1 cellular context compared by ENCODE assay signal in the genomic region with DNA sequence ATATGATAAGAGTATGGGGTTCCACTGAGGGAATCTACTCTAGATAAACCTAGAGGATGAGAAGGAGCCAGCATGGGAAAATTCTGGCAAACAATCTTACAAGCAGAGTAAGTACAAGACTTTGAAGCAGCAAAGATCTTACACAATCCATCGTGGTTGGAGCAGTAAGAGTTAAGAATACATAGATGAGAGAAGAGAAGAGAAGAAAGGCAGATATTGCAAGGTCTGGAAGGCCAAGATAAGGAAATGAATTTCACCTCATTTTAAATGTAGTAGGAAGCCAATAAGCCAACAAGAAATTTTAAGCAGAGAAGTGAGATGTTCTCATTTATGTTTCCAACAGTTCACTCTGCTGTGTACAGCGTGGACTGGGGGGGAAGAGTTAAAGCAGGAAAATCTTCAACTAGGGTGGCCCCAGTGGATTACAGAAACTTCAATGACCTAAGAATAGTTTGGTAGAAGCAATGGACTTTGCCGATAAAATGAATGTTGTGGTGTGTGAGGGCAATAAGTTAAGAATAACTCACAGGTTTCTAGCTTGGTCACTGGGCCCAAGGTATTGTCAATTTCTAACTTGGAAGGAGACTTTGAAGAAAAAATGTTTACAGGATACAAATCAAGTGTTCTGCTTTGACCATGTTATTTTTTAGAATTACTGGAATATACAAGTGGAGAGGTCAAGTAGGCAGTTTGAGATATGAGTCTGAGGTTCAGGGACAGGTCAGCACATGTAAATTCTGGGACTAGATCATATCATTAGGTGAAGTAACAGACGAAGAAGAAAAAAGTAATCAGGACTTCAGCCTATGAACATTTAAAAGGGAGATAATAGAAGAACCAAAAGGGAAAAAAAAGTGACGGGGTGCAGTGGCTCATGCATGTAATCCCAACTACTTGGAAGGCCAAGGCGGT.
TF ChIP-seq lines count a peak whose summit lies in the region.

No MANE protein-coding gene starts in this region.

TF ChIP-seq in K562, 482 proteins besides CTCF, POLR2A, EP300 and RAD21 (continued from another document and continues in another):
- TF ChIP-seq, protein P1, sequence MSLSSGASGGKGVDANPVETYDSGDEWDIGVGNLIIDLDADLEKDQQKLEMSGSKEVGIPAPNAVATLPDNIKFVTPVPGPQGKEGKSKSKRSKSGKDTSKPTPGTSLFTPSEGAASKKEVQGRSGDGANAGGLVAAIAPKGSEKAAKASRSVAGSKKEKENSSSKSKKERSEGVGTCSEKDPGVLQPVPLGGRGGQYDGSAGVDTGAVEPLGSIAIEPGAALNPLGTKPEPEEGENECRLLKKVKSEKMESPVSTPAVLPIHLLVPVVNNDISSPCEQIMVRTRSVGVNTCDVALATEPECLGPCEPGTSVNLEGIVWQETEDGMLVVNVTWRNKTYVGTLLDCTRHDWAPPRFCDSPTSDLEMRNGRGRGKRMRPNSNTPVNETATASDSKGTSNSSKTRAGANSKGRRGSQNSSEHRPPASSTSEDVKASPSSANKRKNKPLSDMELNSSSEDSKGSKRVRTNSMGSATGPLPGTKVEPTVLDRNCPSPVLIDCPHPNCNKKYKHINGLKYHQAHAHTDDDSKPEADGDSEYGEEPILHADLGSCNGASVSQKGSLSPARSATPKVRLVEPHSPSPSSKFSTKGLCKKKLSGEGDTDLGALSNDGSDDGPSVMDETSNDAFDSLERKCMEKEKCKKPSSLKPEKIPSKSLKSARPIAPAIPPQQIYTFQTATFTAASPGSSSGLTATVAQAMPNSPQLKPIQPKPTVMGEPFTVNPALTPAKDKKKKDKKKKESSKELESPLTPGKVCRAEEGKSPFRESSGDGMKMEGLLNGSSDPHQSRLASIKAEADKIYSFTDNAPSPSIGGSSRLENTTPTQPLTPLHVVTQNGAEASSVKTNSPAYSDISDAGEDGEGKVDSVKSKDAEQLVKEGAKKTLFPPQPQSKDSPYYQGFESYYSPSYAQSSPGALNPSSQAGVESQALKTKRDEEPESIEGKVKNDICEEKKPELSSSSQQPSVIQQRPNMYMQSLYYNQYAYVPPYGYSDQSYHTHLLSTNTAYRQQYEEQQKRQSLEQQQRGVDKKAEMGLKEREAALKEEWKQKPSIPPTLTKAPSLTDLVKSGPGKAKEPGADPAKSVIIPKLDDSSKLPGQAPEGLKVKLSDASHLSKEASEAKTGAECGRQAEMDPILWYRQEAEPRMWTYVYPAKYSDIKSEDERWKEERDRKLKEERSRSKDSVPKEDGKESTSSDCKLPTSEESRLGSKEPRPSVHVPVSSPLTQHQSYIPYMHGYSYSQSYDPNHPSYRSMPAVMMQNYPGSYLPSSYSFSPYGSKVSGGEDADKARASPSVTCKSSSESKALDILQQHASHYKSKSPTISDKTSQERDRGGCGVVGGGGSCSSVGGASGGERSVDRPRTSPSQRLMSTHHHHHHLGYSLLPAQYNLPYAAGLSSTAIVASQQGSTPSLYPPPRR (CRISPR knock-in tag; IDR thresholded peaks at IDR 0.05; ENCODE audit: borderline replicate concordance): no peak
- TF ChIP-seq ZZZ3 (IDR thresholded peaks at IDR 0.05) (no peak), JUN (IDR thresholded peaks at IDR 0.05; ENCODE audit: borderline replicate concordance, low read depth, low read length) (0 out of 2 replicates have a peak, but pooled peaks have one; percentile 28), JUN (CRISPR knock-in tag; IDR thresholded peaks at IDR 0.05; ENCODE audit: borderline replicate concordance) (no peak), ZSCAN29 (IDR thresholded peaks at IDR 0.05) (no peak), SP2 (IDR thresholded peaks at IDR 0.05; ENCODE audit: extremely low read depth, low read depth, low read length, poor library complexity, severe bottlenecking) (no peak), CBFA2T2 (conservative IDR thresholded peaks at IDR 0.05) (peak; percentile 86), ZNF644 (tag; IDR thresholded peaks at IDR 0.05; ENCODE audit: low read depth) (0 out of 2 replicates have a peak, but pooled peaks have one; percentile 19), MCM2 (IDR thresholded peaks at IDR 0.05; ENCODE audit: low read depth) (no peak; the same call in 1 of the 2 replicates), HMGN3 (IDR thresholded peaks at IDR 0.05; ENCODE audit: borderline replicate concordance, extremely low read depth, insufficient read length, low read depth, low read length) (no peak), ATF7 (IDR thresholded peaks at IDR 0.05) (peak; percentile 50), RCOR1 (IDR thresholded peaks at IDR 0.05; ENCODE audit: borderline replicate concordance in 1 of 2, low read depth in 2 of 2, low read length in 2 of 2) (peak in 1 of 2 experiments; percentile 79; a peak in 1 of 4 replicates), SMC3 (conservative IDR thresholded peaks at IDR 0.05; ENCODE audit: insufficient read depth, low read depth, low read length) (no peak), TEAD1 (CRISPR knock-in tag; IDR thresholded peaks at IDR 0.05) (no peak), TAL1 (IDR thresholded peaks at IDR 0.05) (peak; percentile 92), RB1 (IDR thresholded peaks at IDR 0.05; ENCODE audit: low read depth) (no peak), SRSF3 (IDR thresholded peaks at IDR 0.05; ENCODE audit: insufficient read depth, low read length) (no peak), BMI1 (IDR thresholded peaks at IDR 0.05; ENCODE audit: low read length) (no peak), BHLHE40 (IDR thresholded peaks at IDR 0.05; ENCODE audit: low read length) (peak; percentile 30; the same call in 1 of the 2 replicates), CCAR2 (IDR thresholded peaks at IDR 0.05; ENCODE audit: low read depth, low read length) (no peak), XRCC4 (IDR thresholded peaks at IDR 0.05; ENCODE audit: extremely low read depth, insufficient read depth, insufficient read length) (no peak), CREBBP (IDR thresholded peaks at IDR 0.05; ENCODE audit: low read depth, low read length) (no peak), RBM14 (IDR thresholded peaks at IDR 0.05; ENCODE audit: borderline replicate concordance, insufficient read depth, low read depth, low read length) (no peak), DIDO1 (tag; IDR thresholded peaks at IDR 0.05; ENCODE audit: low read depth) (no peak), ZNF12 (CRISPR knock-in tag; IDR thresholded peaks at IDR 0.05) (no peak), NR2C2 (CRISPR knock-in tag; IDR thresholded peaks at IDR 0.05) (no peak), NR2C2 (tag; IDR thresholded peaks at IDR 0.05) (peak; percentile 83), ZNF121 (CRISPR knock-in tag; conservative IDR thresholded peaks at IDR 0.05) (no peak), SRSF9 (IDR thresholded peaks at IDR 0.05; ENCODE audit: borderline replicate concordance, low read depth, low read length) (no peak), ZNF316 (IDR thresholded peaks at IDR 0.05) (no peak), BRD9 (IDR thresholded peaks at IDR 0.05; ENCODE audit: low read depth, partially characterized antibody) (peak; percentile 79), CBX1 (IDR thresholded peaks at IDR 0.05; ENCODE audit: low read depth) (no peak), RERE (CRISPR knock-in tag; IDR thresholded peaks at IDR 0.05; ENCODE audit: borderline replicate concordance) (no peak)
- TF ChIP-seq, protein P2, sequence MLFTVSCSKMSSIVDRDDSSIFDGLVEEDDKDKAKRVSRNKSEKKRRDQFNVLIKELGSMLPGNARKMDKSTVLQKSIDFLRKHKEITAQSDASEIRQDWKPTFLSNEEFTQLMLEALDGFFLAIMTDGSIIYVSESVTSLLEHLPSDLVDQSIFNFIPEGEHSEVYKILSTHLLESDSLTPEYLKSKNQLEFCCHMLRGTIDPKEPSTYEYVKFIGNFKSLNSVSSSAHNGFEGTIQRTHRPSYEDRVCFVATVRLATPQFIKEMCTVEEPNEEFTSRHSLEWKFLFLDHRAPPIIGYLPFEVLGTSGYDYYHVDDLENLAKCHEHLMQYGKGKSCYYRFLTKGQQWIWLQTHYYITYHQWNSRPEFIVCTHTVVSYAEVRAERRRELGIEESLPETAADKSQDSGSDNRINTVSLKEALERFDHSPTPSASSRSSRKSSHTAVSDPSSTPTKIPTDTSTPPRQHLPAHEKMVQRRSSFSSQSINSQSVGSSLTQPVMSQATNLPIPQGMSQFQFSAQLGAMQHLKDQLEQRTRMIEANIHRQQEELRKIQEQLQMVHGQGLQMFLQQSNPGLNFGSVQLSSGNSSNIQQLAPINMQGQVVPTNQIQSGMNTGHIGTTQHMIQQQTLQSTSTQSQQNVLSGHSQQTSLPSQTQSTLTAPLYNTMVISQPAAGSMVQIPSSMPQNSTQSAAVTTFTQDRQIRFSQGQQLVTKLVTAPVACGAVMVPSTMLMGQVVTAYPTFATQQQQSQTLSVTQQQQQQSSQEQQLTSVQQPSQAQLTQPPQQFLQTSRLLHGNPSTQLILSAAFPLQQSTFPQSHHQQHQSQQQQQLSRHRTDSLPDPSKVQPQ (CRISPR knock-in tag; IDR thresholded peaks at IDR 0.05; ENCODE audit: borderline replicate concordance): no peak
- TF ChIP-seq, protein P3, sequence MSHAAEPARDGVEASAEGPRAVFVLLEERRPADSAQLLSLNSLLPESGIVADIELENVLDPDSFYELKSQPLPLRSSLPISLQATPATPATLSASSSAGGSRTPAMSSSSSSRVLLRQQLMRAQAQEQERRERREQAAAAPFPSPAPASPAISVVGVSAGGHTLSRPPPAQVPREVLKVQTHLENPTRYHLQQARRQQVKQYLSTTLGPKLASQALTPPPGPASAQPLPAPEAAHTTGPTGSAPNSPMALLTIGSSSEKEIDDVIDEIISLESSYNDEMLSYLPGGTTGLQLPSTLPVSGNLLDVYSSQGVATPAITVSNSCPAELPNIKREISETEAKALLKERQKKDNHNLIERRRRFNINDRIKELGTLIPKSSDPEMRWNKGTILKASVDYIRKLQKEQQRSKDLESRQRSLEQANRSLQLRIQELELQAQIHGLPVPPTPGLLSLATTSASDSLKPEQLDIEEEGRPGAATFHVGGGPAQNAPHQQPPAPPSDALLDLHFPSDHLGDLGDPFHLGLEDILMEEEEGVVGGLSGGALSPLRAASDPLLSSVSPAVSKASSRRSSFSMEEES (CRISPR knock-in tag; IDR thresholded peaks at IDR 0.05): no peak
